In the genomic region with DNA sequence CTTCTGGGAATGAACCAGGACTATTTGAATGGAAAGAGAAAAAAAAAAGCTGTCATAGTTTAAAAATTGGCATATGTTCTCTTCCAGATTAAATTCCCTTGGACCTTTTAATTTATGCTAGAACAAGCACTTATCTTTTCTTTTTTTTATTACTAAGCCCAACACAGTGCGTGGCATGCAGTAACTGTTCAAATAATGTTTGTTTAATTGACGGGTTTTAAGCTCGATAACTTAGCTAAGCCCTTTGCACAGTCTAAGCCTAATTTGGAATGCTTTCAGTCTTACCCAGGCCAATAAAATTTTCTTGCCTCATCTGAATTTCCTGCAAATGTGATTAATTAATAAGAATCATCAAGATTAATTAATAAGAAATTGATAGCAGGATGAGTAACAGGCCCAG, we compare ENCODE assay signal across 18 cellular contexts.
"Had no signal": no experiment of that assay in that cellular context is flagged by ENCODE, and none has a peak within 500 bp of the region (broad histone marks: within the 10 kb centered on the region; RNA-seq: fewer than 3 reads in every experiment).

No MANE protein-coding gene starts in this region.

- ATAC-seq: left ventricle myocardium superior; naive thymus-derived CD4-positive, alpha-beta T cell had no signal

- FAIRE-seq: endothelial cell of umbilical vein had no signal

- H3K27me3 ChIP-seq: esophagus squamous epithelium, neural progenitor cell, ovary, sigmoid colon, tibial artery had no signal

- DNase-seq: activated CD4-positive, alpha-beta T cell treated with anti-CD3 and anti-CD28 coated beads for 1 hour; activated CD8-positive, alpha-beta memory T cell treated with anti-CD3 and anti-CD28 coated beads for 24 hours; dermis blood vessel endothelial cell; effector memory CD4-positive, alpha-beta T cell; esophagus squamous epithelium; immature natural killer cell; kidney glomerular epithelial cell; left ventricle myocardium superior; mesendoderm; naive thymus-derived CD4-positive, alpha-beta T cell; ovary; sigmoid colon; stimulated activated naive CD4-positive, alpha-beta T cell; T-helper 2 cell; tibial artery; WERI-Rb-1 had no signal

- H3K4me2 ChIP-seq: neural progenitor cell had no signal

- H3K9ac ChIP-seq: neural progenitor cell had no signal

- H3K9me3 ChIP-seq: esophagus squamous epithelium, ovary, sigmoid colon, tibial artery had no signal

- H3K4me1 ChIP-seq: neural progenitor cell had no signal

- H3K4me3 ChIP-seq: esophagus squamous epithelium, neural progenitor cell, ovary, sigmoid colon, tibial artery had no signal

- H3K36me3 ChIP-seq: neural progenitor cell, ovary, WERI-Rb-1 had no signal

- H2AFZ ChIP-seq: neural progenitor cell had no signal

- H3K27ac ChIP-seq: neural progenitor cell, ovary, WERI-Rb-1 had no signal
